ENCODE assay signal across 20 cellular contexts in the genomic region with DNA sequence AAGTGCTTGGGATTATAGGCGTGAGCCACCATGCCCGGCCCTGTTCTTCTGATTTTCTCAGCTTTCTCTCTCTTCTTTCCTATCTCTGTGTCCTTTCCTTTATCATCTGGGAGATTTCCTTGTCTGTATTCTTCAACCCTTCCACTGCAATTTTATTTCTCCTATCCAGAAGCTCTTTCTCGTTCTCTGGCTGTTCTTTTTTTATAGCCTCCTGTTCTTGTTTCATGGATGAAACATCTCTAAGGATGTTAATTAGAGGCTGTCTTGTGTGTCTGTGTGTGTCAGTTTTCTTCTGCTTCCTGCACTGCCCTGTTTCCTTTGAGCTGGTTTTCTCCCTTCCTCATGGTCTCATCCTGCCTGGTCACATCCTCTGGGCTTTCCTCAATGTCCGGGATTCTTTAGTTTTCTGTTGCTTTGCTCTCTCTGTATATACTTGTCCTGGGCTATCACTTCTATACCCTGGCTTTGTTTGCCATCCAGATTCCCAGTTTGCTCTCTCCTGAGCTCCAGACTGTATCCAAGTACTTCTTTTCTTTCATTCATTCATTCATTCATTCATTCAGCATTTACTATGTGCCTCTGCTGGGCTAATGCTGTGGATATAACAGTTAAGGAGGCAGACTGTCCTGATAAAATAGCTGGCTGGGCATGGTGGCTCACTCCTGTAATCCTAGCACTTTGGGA. TPM values are rescaled to one million over a fixed set of nuclear protein-coding genes. Genes with fewer than 3 reads are reported as not detected.
A peak's percentile ranks its signal among the peaks of the same experiment; 100 is the strongest.
DNase-seq lines count a peak whose midpoint lies in the region; ATAC-seq, FAIRE-seq and TF ChIP-seq lines count a peak whose summit lies in the region.
"Had no signal": no experiment of that assay in that cellular context is flagged by ENCODE, and none has a peak within 500 bp of the region (broad histone marks: within the 10 kb centered on the region; RNA-seq: fewer than 3 reads in every experiment).

No MANE protein-coding gene starts in this region.

- 95% methylated on average over 4 of the region's 4 CpGs for WGBS in thymus
- WGBS in endodermal cell (ENCODE audit: insufficient coverage in 1 of 2, insufficient read length in 1 of 2), 2 experiments = 91 to 95% methylated on average over 4 of the region's 4 CpGs

- ATAC-seq in stimulated activated naive CD8-positive, alpha-beta T cell treated with anti-CD3 and anti-CD28 coated beads, Interleukin-15, Interleukin-2, amounts not matched to agents 100 U/mL and 50 U/mL, for 24 hours = no peak
- ATAC-seq in Right ventricle myocardium inferior = no peak

- H3K9ac ChIP-seq in endodermal cell (ENCODE audit: extremely low read depth, low read length, poor library complexity, severe bottlenecking) = no peak overlapping the region

- no peak for FAIRE-seq in frontal cortex (lab: Jason Lieb, UNC)
- FAIRE-seq: GM18507, islet of Langerhans had no signal

- H3K27me3 ChIP-seq in effector memory CD4-positive, alpha-beta T cell (replicated peaks; ENCODE audit: control insufficient read depth, insufficient read depth, low read length, poor library complexity, severe bottlenecking) = no peaks in the 10 kb centered on the region
- no peaks in the 10 kb centered on the region for H3K27me3 ChIP-seq in thymus (ENCODE audit: control insufficient read depth, insufficient read depth)
- no peaks in the 10 kb centered on the region for H3K27me3 ChIP-seq in endodermal cell (ENCODE audit: control insufficient read depth, insufficient read depth, low read length, poor library complexity, severe bottlenecking)
- H3K27me3 ChIP-seq: cardiac muscle cell, Peyer's patch had no signal

- no peak for DNase-seq in stimulated activated naive CD8-positive, alpha-beta T cell treated with anti-CD3 and anti-CD28 coated beads, Interleukin-15, Interleukin-2, amounts not matched to agents 100 U/mL and 50 U/mL, for 24 hours
- DNase-seq in activated CD4-positive, alpha-beta memory T cell treated with anti-CD3 and anti-CD28 coated beads, Interleukin-2, amount 10 ng/mL, durations not matched to agents 7 days and 5 days = no peak
- DNase-seq in effector memory CD4-positive, alpha-beta T cell = no peak
- DNase-seq in endodermal cell (no peak), frontal cortex (ENCODE audit: low spot score in 2 of 2) (no peak), Right ventricle myocardium inferior (ENCODE audit: missing footprints) (no peak)
- DNase-seq: foreskin fibroblast, hippocampal formation, NCI-H2081 treated with DMSO at 0.1 percent for 48 hours, nucleus accumbens had no signal

- peaks cover 30% of the 10 kb centered on the region for H3K36me3 ChIP-seq in effector memory CD4-positive, alpha-beta T cell (ENCODE audit: control insufficient read depth, insufficient read depth, low read length)
- H3K36me3 ChIP-seq in thymus (ENCODE audit: control insufficient read depth, insufficient read depth) = peaks cover 75% of the 10 kb centered on the region
- peaks cover 12% of the 10 kb centered on the region for H3K36me3 ChIP-seq in endodermal cell (ENCODE audit: control insufficient read depth, insufficient read depth, low read length)
- H3K36me3 ChIP-seq: cardiac muscle cell had no signal

- peak overlapping the region; percentile 90 for H3K27ac ChIP-seq in effector memory CD4-positive, alpha-beta T cell (ENCODE audit: insufficient read depth, low read length, poor library complexity, severe bottlenecking)
- peak overlapping the region; percentile 47 for H3K27ac ChIP-seq in thymus (ENCODE audit: low read depth)
- no peak overlapping the region for H3K27ac ChIP-seq in endodermal cell (ENCODE audit: low read depth, low read length)
- H3K27ac ChIP-seq: cardiac muscle cell, SK-N-MC had no signal

- peaks cover 4% of the 10 kb centered on the region for H3K9me3 Mint-ChIP-seq in stimulated activated naive CD8-positive, alpha-beta T cell treated with anti-CD3 and anti-CD28 coated beads, Interleukin-15, Interleukin-2, amounts not matched to agents 100 ng/mL and 50 ng/mL, for 24 hours
- H3K9me3 Mint-ChIP-seq in activated CD4-positive, alpha-beta memory T cell treated with anti-CD3 and anti-CD28 coated beads, Interleukin-2, amount 10 ng/mL, durations not matched to agents 7 days and 5 days = peaks cover 7% of the 10 kb centered on the region
- peaks cover 5% of the 10 kb centered on the region for H3K9me3 Mint-ChIP-seq in endodermal cell

- no peaks in the 10 kb centered on the region for H3K27me3 Mint-ChIP-seq in stimulated activated naive CD8-positive, alpha-beta T cell treated with anti-CD3 and anti-CD28 coated beads, Interleukin-15, Interleukin-2, amounts not matched to agents 100 ng/mL and 50 ng/mL, for 24 hours
- H3K27me3 Mint-ChIP-seq in activated CD4-positive, alpha-beta memory T cell treated with anti-CD3 and anti-CD28 coated beads, Interleukin-2, amount 10 ng/mL, durations not matched to agents 7 days and 5 days = no peaks in the 10 kb centered on the region
- no peaks in the 10 kb centered on the region for H3K27me3 Mint-ChIP-seq in endodermal cell (ENCODE audit: insufficient read depth)

- no peak overlapping the region for H3K4me3 ChIP-seq in effector memory CD4-positive, alpha-beta T cell (ENCODE audit: insufficient read depth, low read depth, low read length, poor library complexity, severe bottlenecking)
- H3K4me3 ChIP-seq in thymus (ENCODE audit: low read length) = peak overlapping the region; percentile 96
- no peak overlapping the region for H3K4me3 ChIP-seq in endodermal cell (ENCODE audit: low read length)
- H3K4me3 ChIP-seq: cardiac muscle cell, SK-N-MC had no signal

- peak overlapping the region; percentile 96 for H3K27ac Mint-ChIP-seq in stimulated activated naive CD8-positive, alpha-beta T cell treated with anti-CD3 and anti-CD28 coated beads, Interleukin-15, Interleukin-2, amounts not matched to agents 100 ng/mL and 50 ng/mL, for 24 hours
- peak overlapping the region; percentile 92 for H3K27ac Mint-ChIP-seq in activated CD4-positive, alpha-beta memory T cell treated with anti-CD3 and anti-CD28 coated beads, Interleukin-2, amount 10 ng/mL, durations not matched to agents 7 days and 5 days
- H3K27ac Mint-ChIP-seq in endodermal cell = no peak overlapping the region

- peaks cover 68% of the 10 kb centered on the region for H3K36me3 Mint-ChIP-seq in stimulated activated naive CD8-positive, alpha-beta T cell treated with anti-CD3 and anti-CD28 coated beads, Interleukin-15, Interleukin-2, amounts not matched to agents 100 ng/mL and 50 ng/mL, for 24 hours (ENCODE audit: low read depth)
- H3K36me3 Mint-ChIP-seq in activated CD4-positive, alpha-beta memory T cell treated with anti-CD3 and anti-CD28 coated beads, Interleukin-2, amount 10 ng/mL, durations not matched to agents 7 days and 5 days (ENCODE audit: low read depth) = peaks cover 87% of the 10 kb centered on the region
- H3K36me3 Mint-ChIP-seq in endodermal cell (ENCODE audit: low read depth) = peaks cover 47% of the 10 kb centered on the region

- H3K4me1 Mint-ChIP-seq in stimulated activated naive CD8-positive, alpha-beta T cell treated with anti-CD3 and anti-CD28 coated beads, Interleukin-15, Interleukin-2, amounts not matched to agents 100 ng/mL and 50 ng/mL, for 24 hours (ENCODE audit: low read depth) = peaks cover 67% of the 10 kb centered on the region
- H3K4me1 Mint-ChIP-seq in activated CD4-positive, alpha-beta memory T cell treated with anti-CD3 and anti-CD28 coated beads, Interleukin-2, amount 10 ng/mL, durations not matched to agents 7 days and 5 days = peaks cover 65% of the 10 kb centered on the region
- no peaks in the 10 kb centered on the region for H3K4me1 Mint-ChIP-seq in endodermal cell

- CTCF ChIA-PET in activated CD4-positive, alpha-beta memory T cell treated with anti-CD3 and anti-CD28 coated beads, Interleukin-2, amount 10 ng/mL, durations not matched to agents 7 days and 5 days (lab: Charles Lee) = interaction anchor here (1.0 to 4.2 kb wide), 6 partner anchors 9 to 42 kb away, joined by 4 to 15 read pairs (median 6); a partner anchor contains a TSS

- intact Hi-C loops in Right ventricle myocardium inferior (cut with DNase I) = no loop called here

- TF ChIP-seq CTCF in endodermal cell (conservative IDR thresholded peaks at IDR 0.05) = no peak

- no peaks in the 10 kb centered on the region for H3K9me3 ChIP-seq in effector memory CD4-positive, alpha-beta T cell (ENCODE audit: control insufficient read depth, low read length)
- H3K9me3 ChIP-seq in thymus (ENCODE audit: control insufficient read depth) (no peaks in the 10 kb centered on the region), endodermal cell (ENCODE audit: control insufficient read depth, low read length) (no peaks in the 10 kb centered on the region)
- H3K9me3 ChIP-seq: Peyer's patch had no signal

- peaks cover 45% of the 10 kb centered on the region for H3K4me1 ChIP-seq in effector memory CD4-positive, alpha-beta T cell (ENCODE audit: control insufficient read depth, insufficient read depth, low read length, poor library complexity, severe bottlenecking)
- H3K4me1 ChIP-seq in thymus (ENCODE audit: control insufficient read depth, insufficient read depth, low read length) (peaks cover 40% of the 10 kb centered on the region), endodermal cell (ENCODE audit: control insufficient read depth, insufficient read depth, low read length) (no peaks in the 10 kb centered on the region)

- peak overlapping the region; percentile 90 for H3K4me3 Mint-ChIP-seq in stimulated activated naive CD8-positive, alpha-beta T cell treated with anti-CD3 and anti-CD28 coated beads, Interleukin-15, Interleukin-2, amounts not matched to agents 100 ng/mL and 50 ng/mL, for 24 hours
- peak overlapping the region; percentile 99 for H3K4me3 Mint-ChIP-seq in activated CD4-positive, alpha-beta memory T cell treated with anti-CD3 and anti-CD28 coated beads, Interleukin-2, amount 10 ng/mL, durations not matched to agents 7 days and 5 days
- no peak overlapping the region for H3K4me3 Mint-ChIP-seq in endodermal cell

- POLR2A ChIA-PET in activated CD4-positive, alpha-beta memory T cell treated with anti-CD3 and anti-CD28 coated beads, Interleukin-2, amount 10 ng/mL, durations not matched to agents 7 days and 5 days (lab: Charles Lee) = interaction anchor here (0.7 to 7.6 kb wide), 19 partner anchors 11 to 975 kb away, joined by 3 to 83 read pairs (median 5); a partner anchor contains a TSS

RNA-seq across cellular contexts. Expression of a gene that starts 2.5 kb away (rescaled TPM):
- total RNA-seq in activated CD4-positive, alpha-beta memory T cell treated with anti-CD3 and anti-CD28 coated beads, Interleukin-2, amount 10 ng/mL, durations not matched to agents 7 days and 5 days = 100 to 1,000 TPM; 333 to 341 TPM
- polyA plus RNA-seq in thymus = 239 TPM
- 1 to 10 TPM; 4.5 to 6.1 TPM for total RNA-seq in endodermal cell
- polyA plus RNA-seq in endodermal cell (2013, experiment 1 of 2) = 3.1 TPM
- 3.5 TPM for polyA plus RNA-seq in endodermal cell (2013, experiment 2 of 2)
- 0.41 TPM for total RNA-seq in frontal cortex
- total RNA-seq in Right ventricle myocardium inferior = 1.9 TPM

RNA-seq across cellular contexts. Expression of a gene that starts 12.7 kb away (rescaled TPM):
- 10 to 100 TPM; 20.6 to 24.7 TPM for total RNA-seq in activated CD4-positive, alpha-beta memory T cell treated with anti-CD3 and anti-CD28 coated beads, Interleukin-2, amount 10 ng/mL, durations not matched to agents 7 days and 5 days
- 75.1 TPM for polyA plus RNA-seq in thymus
- total RNA-seq in endodermal cell (10 to 100 TPM; 54.9 to 55.2 TPM), frontal cortex (22.4 TPM), Right ventricle myocardium inferior (18.2 TPM)
- polyA plus RNA-seq in endodermal cell (2013, experiment 1 of 2) = 28.0 TPM
- polyA plus RNA-seq in endodermal cell (2013, experiment 2 of 2) = 29.1 TPM

RNA-seq across cellular contexts. Expression of a gene that starts 36.6 kb away (rescaled TPM):
- total RNA-seq in activated CD4-positive, alpha-beta memory T cell treated with anti-CD3 and anti-CD28 coated beads, Interleukin-2, amount 10 ng/mL, durations not matched to agents 7 days and 5 days = 10 to 100 TPM; 96.7 TPM
- polyA plus RNA-seq in thymus = 49.1 TPM
- total RNA-seq in endodermal cell (10 to 100 TPM; 63.7 to 65.4 TPM), frontal cortex (17.9 TPM), Right ventricle myocardium inferior (16.4 TPM)
- polyA plus RNA-seq in endodermal cell (2013, experiment 1 of 2) = 46.2 TPM
- polyA plus RNA-seq in endodermal cell (2013, experiment 2 of 2) = 39.5 TPM

RNA-seq across cellular contexts. Expression of a gene that starts 55.5 kb away (rescaled TPM):
- total RNA-seq in activated CD4-positive, alpha-beta memory T cell treated with anti-CD3 and anti-CD28 coated beads, Interleukin-2, amount 10 ng/mL, durations not matched to agents 7 days and 5 days = not detected
- polyA plus RNA-seq in thymus = 16.9 TPM
- total RNA-seq in endodermal cell (not detected), frontal cortex (under 0.01 TPM), Right ventricle myocardium inferior (not detected)
- polyA plus RNA-seq in endodermal cell (2013, experiment 1 of 2) = not detected
- not detected for polyA plus RNA-seq in endodermal cell (2013, experiment 2 of 2)
- total RNA-seq: dermis microvascular lymphatic vessel endothelial cell, epithelial cell of proximal tubule, NCI-H460 had no signal
- polyA plus RNA-seq: cardiac muscle cell had no signal

Comparison
In these comparisons a context has a peak if more than half of its experiments do, and no peak if none do; other contexts are left out.
1. RNA of a gene that starts 2.5 kb away (total RNA-seq): 333 to 341 TPM in activated CD4-positive, alpha-beta memory T cell treated with anti-CD3 and anti-CD28 coated beads, Interleukin-2, amount 10 ng/mL, durations not matched to agents 7 days and 5 days; 4.5 to 6.1 TPM in endodermal cell, 1.9 TPM in Right ventricle myocardium inferior (single experiment) and 0.41 TPM in frontal cortex (single experiment); every median in the first group is over 10 times any median in the second.